In genomic region chr5:154222414-154222813, GRCh38 we compare ENCODE assay signal across 20 cellular contexts. TPM values are rescaled to one million over a fixed set of nuclear protein-coding genes. Genes with fewer than 3 reads are reported as not detected.
A peak's percentile ranks its signal among the peaks of the same experiment; 100 is the strongest.
DNase-seq lines count a peak whose midpoint lies in the region; ATAC-seq, FAIRE-seq and TF ChIP-seq lines count a peak whose summit lies in the region.
"Had no signal": no experiment of that assay in that cellular context is flagged by ENCODE, and none has a peak within 500 bp of the region (broad histone marks: within the 10 kb centered on the region; RNA-seq: fewer than 3 reads in every experiment).

No MANE protein-coding gene starts in this region.

- H3K36me3 ChIP-seq in Loucy (ENCODE audit: insufficient read depth, low read length) = no peaks in the 10 kb centered on the region
- H3K36me3 ChIP-seq in K562 (ENCODE audit: control insufficient read depth, insufficient read depth, low read length) = 0 out of 3 replicates have a peak, but pooled peaks cover 5% of the 10 kb centered on the region
- no peaks in the 10 kb centered on the region for H3K36me3 ChIP-seq in smooth muscle cell (ENCODE audit: low read depth)
- H3K36me3 ChIP-seq: colonic mucosa, upper lobe of right lung had no signal

- DNase-seq in activated CD4-positive, alpha-beta T cell treated with anti-CD3 and anti-CD28 coated beads, Interleukin-2, amount 10 ng/mL, durations not matched to agents 7 days and 5 days = no peak
- no peak for DNase-seq in activated CD4-positive, alpha-beta T cell treated with anti-CD3 and anti-CD28 coated beads, Interleukin-2, amount 50 U/mL, for 1 hour
- DNase-seq in K562 (ENCODE audit: extremely low read depth in 1 of 4, low spot score in 3 of 4) (no peak), smooth muscle cell (lab: John Stamatoyannopoulos, UW; ENCODE audit: unreplicated experiment) (no peak), DMS 273 (lab: John Stamatoyannopoulos, UW; ENCODE audit: unreplicated experiment) (no peak)
- DNase-seq: ACHN; activated CD4-positive, alpha-beta T cell treated with anti-CD3 and anti-CD28 coated beads, Interleukin-2, amount 50 U/mL, for 4 hours; activated effector memory CD4-positive, alpha-beta T cell treated with Interleukin-2 at 50 U/mL for 16 hours; aorta; colonic mucosa; GOT3; NCI-H1436 treated with DMSO at 0.1 percent for 48 hours; NK-92 treated with Interleukin-12 subunit alpha and Interleukin-12 subunit beta, amount 100 ng/mL, for 24 hours; stimulated activated naive CD4-positive, alpha-beta T cell treated with Interleukin-2 at 50 U/mL for 16 hours; T1000; upper lobe of right lung had no signal

- peaks cover 48% of the 10 kb centered on the region for H3K4me1 Mint-ChIP-seq in activated CD4-positive, alpha-beta T cell treated with anti-CD3 and anti-CD28 coated beads, Interleukin-2, amount 10 ng/mL, durations not matched to agents 7 days and 5 days

- H3K9ac ChIP-seq in Loucy (ENCODE audit: low read depth, low read length, poor library complexity, severe bottlenecking) (peak overlapping the region; percentile 66), K562 (ENCODE audit: insufficient read depth in 1 of 2, low read depth in 2 of 2, low read length in 2 of 2) (no peak overlapping the region), smooth muscle cell (ENCODE audit: low read depth) (no peak overlapping the region)

- peaks cover 50% of the 10 kb centered on the region for H3K36me3 Mint-ChIP-seq in activated CD4-positive, alpha-beta T cell treated with anti-CD3 and anti-CD28 coated beads, Interleukin-2, amount 10 ng/mL, durations not matched to agents 7 days and 5 days (ENCODE audit: low read depth)

- H3K27ac ChIP-seq in K562 (ENCODE audit: extremely low read depth, low read depth, low read length) (no peak overlapping the region), smooth muscle cell (ENCODE audit: low read depth) (peak overlapping the region; percentile 91)
- H3K27ac ChIP-seq: colonic mucosa had no signal

- no peaks in the 10 kb centered on the region for H4K20me1 ChIP-seq in Loucy (ENCODE audit: insufficient read depth, low read length, poor library complexity, severe bottlenecking)
- H4K20me1 ChIP-seq in K562 (replicated peaks; ENCODE audit: control insufficient read depth, insufficient read depth, low read length) = no peaks in the 10 kb centered on the region
- no peaks in the 10 kb centered on the region for H4K20me1 ChIP-seq in smooth muscle cell (ENCODE audit: low read depth)

- H3K9me3 ChIP-seq in Loucy (ENCODE audit: insufficient read depth, low read depth, low read length) = no peaks in the 10 kb centered on the region; the same call in 1 of the 2 replicates
- peaks cover 4% of the 10 kb centered on the region for H3K9me3 ChIP-seq in K562 (replicated peaks; ENCODE audit: control insufficient read depth, insufficient read depth, low read depth, low read length)
- peaks cover 6% of the 10 kb centered on the region for H3K9me3 ChIP-seq in smooth muscle cell (replicated peaks; ENCODE audit: low read depth)
- H3K9me3 ChIP-seq: colonic mucosa, upper lobe of right lung had no signal

- intact Hi-C loops in K562 (cut with micrococcal nuclease) = no loop called here

- H3K4me3 ChIP-seq in Loucy (ENCODE audit: low read length, poor library complexity, severe bottlenecking) (no peak overlapping the region), K562 (no peak overlapping the region), smooth muscle cell (no peak overlapping the region)
- H3K4me3 ChIP-seq: colonic mucosa, upper lobe of right lung had no signal

- no peaks in the 10 kb centered on the region for H3K27me3 ChIP-seq in Loucy (ENCODE audit: insufficient read depth, low read length, poor library complexity, severe bottlenecking)
- no peaks in the 10 kb centered on the region for H3K27me3 ChIP-seq in K562 (ENCODE audit: control insufficient read depth in 2 of 2, insufficient read depth in 2 of 2, low read length in 2 of 2)
- no peaks in the 10 kb centered on the region for H3K27me3 ChIP-seq in smooth muscle cell (ENCODE audit: low read depth)
- H3K27me3 ChIP-seq: colonic mucosa, upper lobe of right lung had no signal

- no peaks in the 10 kb centered on the region for H3K27me3 Mint-ChIP-seq in activated CD4-positive, alpha-beta T cell treated with anti-CD3 and anti-CD28 coated beads, Interleukin-2, amount 10 ng/mL, durations not matched to agents 7 days and 5 days

- no peak for FAIRE-seq in K562 (lab: Jason Lieb, UNC)
- FAIRE-seq: frontal cortex had no signal

- H2AFZ ChIP-seq in Loucy (ENCODE audit: low read length) (no peak overlapping the region), K562 (ENCODE audit: low read depth, low read length) (no peak overlapping the region), smooth muscle cell (ENCODE audit: low read depth) (no peak overlapping the region)

- WGBS in K562 (ENCODE audit: insufficient coverage, low coverage, missing lambda C conversion rate) = 69% methylated on average over 2 of the region's 2 CpGs
- 99% methylated on average over 2 of the region's 2 CpGs for WGBS in smooth muscle cell (ENCODE audit: low lambda C conversion rate)

- no peak overlapping the region for H3K4me3 Mint-ChIP-seq in activated CD4-positive, alpha-beta T cell treated with anti-CD3 and anti-CD28 coated beads, Interleukin-2, amount 10 ng/mL, durations not matched to agents 7 days and 5 days

- H3F3A ChIP-seq in Loucy (ENCODE audit: low read depth) (no peaks in the 10 kb centered on the region), smooth muscle cell (ENCODE audit: low read depth) (peaks cover 28% of the 10 kb centered on the region)

- H3K4me2 ChIP-seq in Loucy (ENCODE audit: low read depth, low read length, poor library complexity, severe bottlenecking) (no peak overlapping the region), K562 (ENCODE audit: insufficient read depth, low read length) (no peak overlapping the region), smooth muscle cell (peak overlapping the region; percentile 54)

- no peaks in the 10 kb centered on the region for H3K9me1 ChIP-seq in K562 (ENCODE audit: control insufficient read depth, insufficient read depth, low read length)

- peaks cover 20% of the 10 kb centered on the region for H3K4me1 ChIP-seq in Loucy (ENCODE audit: insufficient read depth, low read length, poor library complexity, severe bottlenecking)
- no peaks in the 10 kb centered on the region for H3K4me1 ChIP-seq in K562 (replicated peaks in 1 of 2; ENCODE audit: control insufficient read depth in 2 of 2, insufficient read depth in 2 of 2, low read length in 2 of 2)
- peaks cover 19% of the 10 kb centered on the region for H3K4me1 ChIP-seq in smooth muscle cell (ENCODE audit: low read depth)
- H3K4me1 ChIP-seq: colonic mucosa had no signal

- no peaks in the 10 kb centered on the region for H3K9me2 ChIP-seq in Loucy (replicated peaks; ENCODE audit: low read depth, low read length)

- peaks cover 15% of the 10 kb centered on the region for H3K9me3 Mint-ChIP-seq in activated CD4-positive, alpha-beta T cell treated with anti-CD3 and anti-CD28 coated beads, Interleukin-2, amount 10 ng/mL, durations not matched to agents 7 days and 5 days

- peak overlapping the region; percentile 93 for H3K27ac Mint-ChIP-seq in activated CD4-positive, alpha-beta T cell treated with anti-CD3 and anti-CD28 coated beads, Interleukin-2, amount 10 ng/mL, durations not matched to agents 7 days and 5 days

- no peak for TF ChIP-seq RAD21 in K562 (CRISPR knock-in tag; conservative IDR thresholded peaks at IDR 0.05 in 1 of 2, IDR thresholded peaks at IDR 0.05 in 1 of 2)

- ATAC-seq in K562 = no peak
- no peak for ATAC-seq in HG03039 (IDR thresholded peaks at IDR 0.05; ENCODE audit: unreplicated experiment)
- ATAC-seq in HG02973 (IDR thresholded peaks at IDR 0.05; ENCODE audit: unreplicated experiment) = no peak

- in situ Hi-C loops in K562 (cut with MboI) = no loop called here

- CTCF ChIA-PET in activated CD4-positive, alpha-beta T cell treated with anti-CD3 and anti-CD28 coated beads, Interleukin-2, amount 10 ng/mL, durations not matched to agents 7 days and 5 days (lab: Charles Lee) = no interaction called here
- CTCF ChIA-PET in K562 (lab: Yijun Ruan, JAX; ENCODE audit: low intra/inter-chr PET ratio) = no interaction called here

- H3K79me2 ChIP-seq in Loucy (ENCODE audit: insufficient read depth, low read length) (no peaks in the 10 kb centered on the region), K562 (ENCODE audit: control insufficient read depth, insufficient read depth, low read length) (no peaks in the 10 kb centered on the region), smooth muscle cell (ENCODE audit: low read depth) (peaks cover 13% of the 10 kb centered on the region)

- TF ChIP-seq EP300 in K562 (IDR thresholded peaks at IDR 0.05; ENCODE audit: low read length) = no peak

- TF ChIP-seq POLR2A in K562 (conservative IDR thresholded peaks at IDR 0.05) = no peak

- POLR2A ChIA-PET in activated CD4-positive, alpha-beta T cell treated with anti-CD3 and anti-CD28 coated beads, Interleukin-2, amount 10 ng/mL, durations not matched to agents 7 days and 5 days (lab: Charles Lee) = no interaction called here
- POLR2A ChIA-PET in K562 (lab: Yijun Ruan, JAX) = no interaction called here

- TF ChIP-seq CTCF in Loucy (conservative IDR thresholded peaks at IDR 0.05; ENCODE audit: low read length) = no peak
- TF ChIP-seq CTCF in K562 (IDR thresholded peaks at IDR 0.05 in 2 of 3, conservative IDR thresholded peaks at IDR 0.05 in 1 of 3; ENCODE audit: insufficient read depth in 2 of 3, low read depth in 1 of 3, low read length in 3 of 3) = no peak
- TF ChIP-seq CTCF in smooth muscle cell (IDR thresholded peaks at IDR 0.05; ENCODE audit: borderline replicate concordance, insufficient read depth, poor library complexity, severe bottlenecking) = no peak

- BruUV-seq in K562 (replicated peaks; lab: Mats Ljungman, UMichigan) = no TSS peak

RNA-seq across cellular contexts. Expression of gene GALNT10, which starts 31.9 kb away (rescaled TPM):
- total RNA-seq in activated CD4-positive, alpha-beta T cell treated with anti-CD3 and anti-CD28 coated beads, Interleukin-2, amount 10 ng/mL, durations not matched to agents 7 days and 5 days = 10 to 100 TPM; 44.2 to 47.2 TPM
- 88.6 and 134 TPM in 2 replicates for total RNA-seq in K562 (2011; cell fraction: chromatin; rRNA removed; ENCODE audit: low replicate concordance)
- total RNA-seq in K562 (2011; cell fraction: nucleolus; rRNA removed) = 30.5 and 37.0 TPM in 2 replicates
- 49.3 and 71.1 TPM in 2 replicates for total RNA-seq in K562 (2011; cell fraction: nucleoplasm; rRNA removed)
- 12.9 and 15.3 TPM in 2 replicates for total RNA-seq in K562 (2014; rRNA removed)
- total RNA-seq in K562 (2014; rRNA removed; fragmentation: Illumina TruSeq; extraction: Trizol) = 14.0 and 14.4 TPM in 2 replicates
- total RNA-seq in K562 (2015; rRNA removed; fragmentation: Illumina TruSeq; extraction: Trizol) = 13.3 and 13.5 TPM in 2 replicates
- 23.8 and 24.6 TPM in 2 replicates for total RNA-seq in K562 (2021)
- 22.8 and 37.1 TPM in 2 replicates for polyA plus RNA-seq in K562 (2011; rRNA removed)
- polyA plus RNA-seq in K562 (2011; cell fraction: cytosol; rRNA removed) = 9.9 and 17.6 TPM in 2 replicates
- polyA plus RNA-seq in K562 (2011; cell fraction: nucleus; rRNA removed) = 18.9 and 35.9 TPM in 2 replicates
- polyA plus RNA-seq in K562 (2012) = 15.4 and 20.0 TPM in 2 replicates
- 25.2 and 32.9 TPM in 2 replicates for polyA plus RNA-seq in K562 (2014; fragmentation: Illumina TruSeq; extraction: Trizol)
- 1 to 10 TPM; 4.6 to 5.2 TPM for polyA plus RNA-seq in K562 (2014; fragmentation: Nextera tagmentation; extraction: Ambion mirVana)
- polyA plus RNA-seq in K562 (2014; rRNA removed) = 10.2 and 12.1 TPM in 2 replicates
- polyA minus RNA-seq in K562 (2011; rRNA and poly(A)+ RNA removed) = 38.8 and 57.4 TPM in 2 replicates
- polyA minus RNA-seq in K562 (2011; cell fraction: cytosol; rRNA and poly(A)+ RNA removed) = 16.7 and 17.4 TPM in 2 replicates
- polyA minus RNA-seq in K562 (2011; cell fraction: nucleus; rRNA and poly(A)+ RNA removed) = 14.3 and 21.5 TPM in 2 replicates
- 24.6 and 28.4 TPM in 2 replicates for total RNA-seq in smooth muscle cell
- polyA plus RNA-seq in smooth muscle cell = 23.6 and 25.9 TPM in 2 replicates
